16 cellular contexts compared by ENCODE assay signal in the genomic region with DNA sequence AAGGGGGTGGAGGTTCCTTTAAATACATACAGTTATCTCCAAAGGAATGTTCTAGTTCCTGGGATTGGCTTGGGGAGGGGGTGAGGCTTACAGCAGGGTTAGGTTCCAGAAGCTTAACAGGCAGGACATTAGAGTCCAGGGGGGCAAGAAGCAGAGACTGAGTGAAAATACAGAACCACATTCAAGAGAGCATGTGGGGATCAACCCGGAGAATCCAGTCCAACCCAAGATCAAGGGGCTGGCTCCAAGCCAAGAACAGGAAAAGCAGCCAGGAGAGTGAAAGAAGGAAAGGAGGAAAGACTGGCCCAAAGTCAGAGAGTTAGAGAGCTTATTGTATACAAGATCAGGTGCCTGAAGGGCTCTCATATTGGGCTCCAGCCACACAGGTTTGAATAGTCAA.
DNase-seq lines count a peak whose midpoint lies in the region; TF ChIP-seq lines count a peak whose summit lies in the region.
"Had no signal": no experiment of that assay in that cellular context is flagged by ENCODE, and none has a peak within 500 bp of the region (broad histone marks: within the 10 kb centered on the region; RNA-seq: fewer than 3 reads in every experiment).

No MANE protein-coding gene starts in this region.

- TF ChIP-seq CTCF in MCF 10A (IDR thresholded peaks at IDR 0.05; ENCODE audit: unreplicated experiment): no peak
- TF ChIP-seq CTCF in breast epithelium (IDR thresholded peaks at IDR 0.05): no peak
- TF ChIP-seq CTCF in mammary epithelial cell (conservative IDR thresholded peaks at IDR 0.05 in 1 of 2, IDR thresholded peaks at IDR 0.05 in 1 of 2; ENCODE audit: extremely low read depth in 1 of 2, insufficient read depth in 1 of 2, low read depth in 1 of 2, low read length in 2 of 2): no peak
- no peak for TF ChIP-seq CTCF in ascending aorta (IDR thresholded peaks at IDR 0.05)
- no peak for TF ChIP-seq CTCF in right atrium auricular region (IDR thresholded peaks at IDR 0.05)

- H3K9me3 ChIP-seq in breast epithelium (no peaks in the 10 kb centered on the region), mammary epithelial cell (replicated peaks; ENCODE audit: insufficient read depth, low read length) (no peaks in the 10 kb centered on the region), mesenchymal stem cell (ENCODE audit: control insufficient read depth, low read length) (no peaks in the 10 kb centered on the region), ascending aorta (no peaks in the 10 kb centered on the region), right atrium auricular region (no peaks in the 10 kb centered on the region)
- H3K9me3 ChIP-seq: SK-N-SH had no signal

- no peak overlapping the region for H3K23ac ChIP-seq in mesenchymal stem cell (ENCODE audit: low read length in 2 of 2)

- H2AFZ ChIP-seq in mammary epithelial cell (ENCODE audit: low read depth, low read length) (peak overlapping the region; percentile 35), mesenchymal stem cell (ENCODE audit: low read depth, low read length) (no peak overlapping the region)
- H2AFZ ChIP-seq: PC-9 had no signal

- no peak overlapping the region for H2BK120ac ChIP-seq in mesenchymal stem cell (ENCODE audit: low read depth, low read length)

- H2BK5ac ChIP-seq in mesenchymal stem cell (ENCODE audit: low read depth, low read length, poor library complexity, severe bottlenecking): no peak overlapping the region

- no peaks in the 10 kb centered on the region for H3K79me2 ChIP-seq in mammary epithelial cell (ENCODE audit: insufficient read depth, low read length)

- H4K91ac ChIP-seq in mesenchymal stem cell (ENCODE audit: low read length): no peak overlapping the region

- H3K9ac ChIP-seq in mammary epithelial cell (ENCODE audit: insufficient read depth, low read length) (no peak overlapping the region), mesenchymal stem cell (ENCODE audit: low read length) (peak overlapping the region; percentile 56)
- H3K9ac ChIP-seq: SK-N-SH had no signal

- POLR2A ChIA-PET in MCF 10A (lab: Yijun Ruan, JAX): interaction anchor here (0.6 to 2.1 kb wide), 2 partner anchors 46 to 663 kb away, joined by 3 to 7 read pairs; no protein-coding TSS in a partner anchor

- in situ Hi-C loops in mammary epithelial cell (cut with MboI; ENCODE audit: low sequenced_read_pairs in 2 of 2): no loop called here

- CTCF ChIA-PET in MCF 10A (lab: Yijun Ruan, JAX): interaction anchor here (0.7 to 1.0 kb wide), 2 partner anchors 26 to 124 kb away, joined by 3 to 4 read pairs; no protein-coding TSS in a partner anchor
- CTCF ChIA-PET in mammary epithelial cell (lab: Charles Lee; ENCODE audit: low non-redundant PET): no interaction called here

- peak overlapping the region; percentile 92 for H2AK5ac ChIP-seq in mesenchymal stem cell (ENCODE audit: low read length, severe bottlenecking)

- no peaks in the 10 kb centered on the region for H3K27me3 ChIP-seq in breast epithelium
- H3K27me3 ChIP-seq in mammary epithelial cell (ENCODE audit: insufficient read depth, low read length): no peaks in the 10 kb centered on the region
- H3K27me3 ChIP-seq in mesenchymal stem cell (ENCODE audit: control insufficient read depth in 1 of 2, insufficient read depth in 1 of 2, low read length in 2 of 2): no peaks in the 10 kb centered on the region
- no peaks in the 10 kb centered on the region for H3K27me3 ChIP-seq in ascending aorta
- no peaks in the 10 kb centered on the region for H3K27me3 ChIP-seq in right atrium auricular region

- H3K79me1 ChIP-seq in mesenchymal stem cell (replicated peaks; ENCODE audit: low read length, poor library complexity, severe bottlenecking): no peaks in the 10 kb centered on the region

- no peak overlapping the region for H3K4ac ChIP-seq in mesenchymal stem cell (ENCODE audit: low read depth in 1 of 2, low read length in 2 of 2)

- WGBS in mammary epithelial cell (ENCODE audit: low coverage, missing lambda C conversion rate): 0% methylated on average over 1 of the region's 1 CpG
- WGBS in mesenchymal stem cell: 94% methylated on average over 1 of the region's 1 CpG

- H3K4me3 Mint-ChIP-seq in MCF 10A (ENCODE audit: unreplicated experiment): peak overlapping the region; percentile 51

- no peaks in the 10 kb centered on the region for H4K20me1 ChIP-seq in mammary epithelial cell (ENCODE audit: insufficient read depth, low read length)

- H4K8ac ChIP-seq in mesenchymal stem cell (ENCODE audit: low read length): no peak overlapping the region

- dilution Hi-C loops in mammary epithelial cell (cut with HindIII; ENCODE audit: low sequenced_read_pairs): no loop called here

- H3K36me3 ChIP-seq in breast epithelium (no peaks in the 10 kb centered on the region), mammary epithelial cell (ENCODE audit: insufficient read depth, low read length) (no peaks in the 10 kb centered on the region), mesenchymal stem cell (ENCODE audit: control insufficient read depth in 1 of 2, insufficient read depth in 2 of 2, low read depth in 1 of 2, low read length in 2 of 2) (no peaks in the 10 kb centered on the region), ascending aorta (no peaks in the 10 kb centered on the region), right atrium auricular region (no peaks in the 10 kb centered on the region)

- no peaks in the 10 kb centered on the region for H3K27me3 Mint-ChIP-seq in MCF 10A (ENCODE audit: insufficient read depth, unreplicated experiment)

- DNase-seq in MCF 10A (ENCODE audit: unreplicated experiment) (peak; percentile 37), breast epithelium (ENCODE audit: low spot score in 2 of 2) (no peak), mammary epithelial cell (no peak), mesenchymal stem cell (no peak), ascending aorta (ENCODE audit: low spot score in 2 of 2) (no peak), right atrium auricular region (ENCODE audit: low spot score) (no peak), HPDE6-E6E7 (ENCODE audit: extremely low spot score) (no peak), DMS153 treated with DMSO at 0.1 percent for 48 hours (lab: John Stamatoyannopoulos, UW; ENCODE audit: unreplicated experiment) (no peak)
- DNase-seq: C1 segment of cervical spinal cord, DMS53, NCI-H2029, NCI-H2227 treated with DMSO at 0.1 percent for 48 hours, NCI-H526 treated with DMSO at 0.1 percent for 48 hours, SK-N-SH had no signal

- no peak for TF ChIP-seq POLR2A in breast epithelium (IDR thresholded peaks at IDR 0.05)

- H2BK15ac ChIP-seq in mesenchymal stem cell (ENCODE audit: low read depth, poor library complexity, severe bottlenecking): no peak overlapping the region

- H3K4me1 Mint-ChIP-seq in MCF 10A (ENCODE audit: insufficient read depth, unreplicated experiment): peaks cover 46% of the 10 kb centered on the region

- H2BK12ac ChIP-seq in mesenchymal stem cell (ENCODE audit: low read length in 2 of 2): no peak overlapping the region

- H3K4me3 ChIP-seq in breast epithelium: no peak overlapping the region
- no peak overlapping the region for H3K4me3 ChIP-seq in mammary epithelial cell (replicated peaks in 1 of 3; ENCODE audit: insufficient read depth in 1 of 3, low read depth in 2 of 3, low read length in 3 of 3)
- H3K4me3 ChIP-seq in mesenchymal stem cell (ENCODE audit: insufficient read depth in 1 of 2, low read depth in 1 of 2, low read length in 2 of 2): no peak overlapping the region
- H3K4me3 ChIP-seq in ascending aorta: no peak overlapping the region
- H3K4me3 ChIP-seq in right atrium auricular region: no peak overlapping the region
- H3K4me3 ChIP-seq: PC-9 had no signal

- peak overlapping the region; percentile 12 to 40 for H3K18ac ChIP-seq in mesenchymal stem cell (ENCODE audit: low read depth in 1 of 2, low read length in 2 of 2)

- H3K4me1 ChIP-seq in breast epithelium (no peaks in the 10 kb centered on the region), mammary epithelial cell (ENCODE audit: insufficient read depth, low read length) (peaks cover 45% of the 10 kb centered on the region), mesenchymal stem cell (ENCODE audit: control insufficient read depth, insufficient read depth, low read depth, low read length) (peaks cover 3% of the 10 kb centered on the region), ascending aorta (peaks cover 4 to 5% of the 10 kb centered on the region in 2 donors), right atrium auricular region (no peaks in the 10 kb centered on the region)

- H3K4me2 ChIP-seq in mammary epithelial cell (ENCODE audit: insufficient read depth, low read depth, low read length) (peak overlapping the region; percentile 28), mesenchymal stem cell (ENCODE audit: low read length, poor library complexity, severe bottlenecking) (no peak overlapping the region)
- H3K4me2 ChIP-seq: PC-9, SK-N-SH had no signal

- H3K27ac ChIP-seq in breast epithelium (no peak overlapping the region), mammary epithelial cell (ENCODE audit: insufficient read depth, low read depth, low read length) (no peak overlapping the region), mesenchymal stem cell (ENCODE audit: low read length, poor library complexity, severe bottlenecking) (no peak overlapping the region), ascending aorta (no peak overlapping the region), right atrium auricular region (no peak overlapping the region)
- H3K27ac ChIP-seq: HL-60, PC-9 had no signal

- peak overlapping the region; percentile 89 for H3K27ac Mint-ChIP-seq in MCF 10A (ENCODE audit: low read depth, unreplicated experiment)

- no peaks in the 10 kb centered on the region for H3K36me3 Mint-ChIP-seq in MCF 10A (ENCODE audit: insufficient read depth, unreplicated experiment)

- H3K9me3 Mint-ChIP-seq in MCF 10A (ENCODE audit: unreplicated experiment): no peaks in the 10 kb centered on the region

- BruUV-seq in MCF 10A (replicated peaks; lab: Mats Ljungman, UMichigan): no TSS peak
- BruUV-seq in mammary epithelial cell (replicated peaks; lab: Mats Ljungman, UMichigan): no TSS peak

- H3K14ac ChIP-seq in mesenchymal stem cell (ENCODE audit: low read length in 2 of 2): no peak overlapping the region

- intact Hi-C loops in MCF 10A (cut with micrococcal nuclease) (no loop called here), breast epithelium (cut with DNase I; ENCODE audit: low total_unique reads) (no loop called here), mammary epithelial cell (cut with micrococcal nuclease) (no loop called here), ascending aorta (cut with DNase I) (no loop called here)
